Comparison of ENCODE assay signal across 8 cellular contexts in the genomic region with DNA sequence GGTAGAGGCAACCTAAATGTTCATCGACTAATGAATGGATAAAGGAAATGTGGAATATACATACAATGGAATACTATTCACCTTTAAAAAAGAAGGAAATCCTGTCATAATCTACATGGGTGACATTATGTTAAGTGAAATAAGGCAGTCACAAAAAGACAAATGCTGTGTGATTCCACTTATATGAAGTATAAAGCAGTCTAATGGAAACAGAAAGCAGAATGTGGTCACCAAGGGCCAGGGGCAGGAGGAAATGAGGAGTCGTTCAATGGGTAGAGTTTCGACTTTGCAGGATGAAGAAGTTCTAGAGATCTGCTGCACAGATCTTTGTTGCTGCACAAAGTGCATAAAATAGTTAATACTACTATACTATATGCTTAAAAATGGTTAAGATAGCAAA.
DNase-seq lines count a peak whose midpoint lies in the region; ATAC-seq and TF ChIP-seq lines count a peak whose summit lies in the region.

No MANE protein-coding gene starts in this region.

- H3K4me1 ChIP-seq in BLaER1 treated with 17β-estradiol and CSF1 and Interleukin-3, amounts not matched to agents 10 nM and 100 nM = peaks cover 36 to 51% (median 44%) of the 10 kb centered on the region in 10 experiments

- H3K27me3 ChIP-seq in BLaER1 treated with 17β-estradiol and CSF1 and Interleukin-3, amounts not matched to agents 10 nM and 100 nM = no peaks in the 10 kb centered on the region

- H4K20me1 ChIP-seq in BLaER1 treated with 17β-estradiol and CSF1 and Interleukin-3, amounts not matched to agents 10 nM and 100 nM = 0 out of 22 replicates have a peak, but pooled peaks cover 0 to 5% (median 0%) of the 10 kb centered on the region in 11 experiments

- H3K36me3 ChIP-seq in BLaER1 treated with 17β-estradiol and CSF1 and Interleukin-3, amounts not matched to agents 10 nM and 100 nM = no peaks in the 10 kb centered on the region

- TF ChIP-seq POLR2A in erythroblast (IDR thresholded peaks at IDR 0.05; ENCODE audit: low read length) = no peak

- H3K4me3 ChIP-seq in BLaER1 treated with 17β-estradiol and CSF1 and Interleukin-3, amounts not matched to agents 10 nM and 100 nM = no peak overlapping the region

- no peak overlapping the region; a peak in 1 of 22 replicates for H3K9ac ChIP-seq in BLaER1 treated with 17β-estradiol and CSF1 and Interleukin-3, amounts not matched to agents 10 nM and 100 nM

- ATAC-seq in GM19328 (IDR thresholded peaks at IDR 0.05; ENCODE audit: unreplicated experiment) = peak; percentile 47
- peak; percentile 55 for ATAC-seq in HG03108 (IDR thresholded peaks at IDR 0.05; ENCODE audit: unreplicated experiment)

- no peaks in the 10 kb centered on the region for H3K9me3 ChIP-seq in BLaER1 treated with 17β-estradiol and CSF1 and Interleukin-3, amounts not matched to agents 10 nM and 100 nM (replicated peaks in 1 of 11)

- peak; percentile 36 to 53 for DNase-seq in activated CD4-positive, alpha-beta T cell treated with anti-CD3 and anti-CD28 coated beads, Interleukin-2, amount 50 U/mL, for 48 hours
- DNase-seq in NCI-H748 treated with DMSO at 0.1 percent for 48 hours (lab: John Stamatoyannopoulos, UW) (no peak), amygdala (lab: John Stamatoyannopoulos, UW) (no peak), erythroblast (lab: John Stamatoyannopoulos, UW) (no peak), globus pallidus (ENCODE audit: low spot score) (no peak)

- no peak overlapping the region; a peak in 1 of 22 replicates for H3K27ac ChIP-seq in BLaER1 treated with 17β-estradiol and CSF1 and Interleukin-3, amounts not matched to agents 10 nM and 100 nM

- peak overlapping the region in 10 of 11 experiments; percentile 6 to 59 (median 24); a peak in 14 of 22 replicates for H3K4me2 ChIP-seq in BLaER1 treated with 17β-estradiol and CSF1 and Interleukin-3, amounts not matched to agents 10 nM and 100 nM

Comparison
In these comparisons a context has a peak if more than half of its experiments do, and no peak if none do; other contexts are left out.
1. DNase-seq: peak in activated CD4-positive, alpha-beta T cell treated with anti-CD3 and anti-CD28 coated beads, Interleukin-2, amount 50 U/mL, for 48 hours (2 of 2); none in NCI-H748 treated with DMSO at 0.1 percent for 48 hours (single experiment), amygdala (0 of 56), erythroblast (0 of 2) and globus pallidus (single experiment).